In genomic region chr5:59276277-59276647, GRCh38 we compare ENCODE assay signal across 11 cellular contexts.
DNase-seq lines count a peak whose midpoint lies in the region; ATAC-seq, FAIRE-seq and TF ChIP-seq lines count a peak whose summit lies in the region.
"Had no signal": no experiment of that assay in that cellular context is flagged by ENCODE, and none has a peak within 500 bp of the region (broad histone marks: within the 10 kb centered on the region; RNA-seq: fewer than 3 reads in every experiment).

No MANE protein-coding gene starts in this region.

- CTCF ChIA-PET in A549 (lab: Yijun Ruan, JAX): interaction anchor here (0.6 to 2.6 kb wide), 7 partner anchors 11 to 386 kb away, joined by 3 to 15 read pairs (median 5); no protein-coding TSS in a partner anchor
- CTCF ChIA-PET in activated CD8-positive, alpha-beta T cell treated with anti-CD3 and anti-CD28 coated beads for 36 hours (lab: Charles Lee): no interaction called here

- no peaks in the 10 kb centered on the region for H3K9me3 Mint-ChIP-seq in naive thymus-derived CD8-positive, alpha-beta T cell
- H3K9me3 Mint-ChIP-seq in activated CD8-positive, alpha-beta T cell treated with anti-CD3 and anti-CD28 coated beads for 36 hours: no peaks in the 10 kb centered on the region

- H3K36me3 ChIP-seq in SJSA1 (no peaks in the 10 kb centered on the region), gastroesophageal sphincter (no peaks in the 10 kb centered on the region), neutrophil (no peaks in the 10 kb centered on the region)

- TF ChIP-seq RAD21 in A549 (conservative IDR thresholded peaks at IDR 0.05 in 1 of 2, IDR thresholded peaks at IDR 0.05 in 1 of 2): no peak; a peak in 2 of 5 replicates

- peak overlapping the region in 3 of 10 donors; percentile 64 to 83 (median 81) for H3K4me3 Mint-ChIP-seq in naive thymus-derived CD8-positive, alpha-beta T cell
- H3K4me3 Mint-ChIP-seq in activated CD8-positive, alpha-beta T cell treated with anti-CD3 and anti-CD28 coated beads for 36 hours: no peak overlapping the region

- H3K4me3 ChIP-seq in A549 (peak overlapping the region; percentile 54), SJSA1 (peak overlapping the region; percentile 36), gastroesophageal sphincter (peak overlapping the region; percentile 58 to 80), neutrophil (ENCODE audit: low read depth in 1 of 2, low read length in 1 of 2) (peak overlapping the region; percentile 42 to 45)

- peaks cover 59% of the 10 kb centered on the region for H3K4me1 ChIP-seq in A549
- H3K4me1 ChIP-seq in SJSA1 (replicated peaks): peaks cover 9% of the 10 kb centered on the region
- peaks cover 7 to 26% (median 8%) of the 10 kb centered on the region in 3 donors for H3K4me1 ChIP-seq in gastroesophageal sphincter
- H3K4me1 ChIP-seq in neutrophil (ENCODE audit: control insufficient read depth in 1 of 2, insufficient read depth in 1 of 2, low read depth in 1 of 2, low read length in 1 of 2): peaks cover 37 to 40% of the 10 kb centered on the region in 2 experiments

- intact Hi-C loops in activated CD8-positive, alpha-beta T cell treated with anti-CD3 and anti-CD28 coated beads for 36 hours (cut with micrococcal nuclease): no loop called here

- ATAC-seq in A549 (peak in 1 of 2 experiments; percentile 18; a peak in 3 of 6 replicates), gastroesophageal sphincter (no peak)
- no peak for ATAC-seq in naive thymus-derived CD8-positive, alpha-beta T cell
- ATAC-seq in activated CD8-positive, alpha-beta T cell treated with anti-CD3 and anti-CD28 coated beads for 36 hours: no peak

- no peak for TF ChIP-seq POLR2A in A549 (IDR thresholded peaks at IDR 0.05; ENCODE audit: low read length)
- TF ChIP-seq POLR2A in gastroesophageal sphincter (IDR thresholded peaks at IDR 0.05): no peak

- peak; percentile 49 for FAIRE-seq in A549 (lab: Jason Lieb, UNC)
- no peak for FAIRE-seq in D721Med (lab: Jason Lieb, UNC)

- H3K9me3 ChIP-seq in A549: no peaks in the 10 kb centered on the region
- H3K9me3 ChIP-seq in SJSA1 (replicated peaks): no peaks in the 10 kb centered on the region
- H3K9me3 ChIP-seq in gastroesophageal sphincter: no peaks in the 10 kb centered on the region
- H3K9me3 ChIP-seq in neutrophil: no peaks in the 10 kb centered on the region

- H3K4me2 ChIP-seq in A549: peak overlapping the region; percentile 92

- H3K27ac ChIP-seq in A549 (peak overlapping the region; percentile 72 to 88), SJSA1 (no peak overlapping the region), gastroesophageal sphincter (peak overlapping the region; percentile 87 to 98 (median 90)), neutrophil (peak overlapping the region; percentile 69)

- TF ChIP-seq CTCF in A549 (IDR thresholded peaks at IDR 0.05) (no peak), gastroesophageal sphincter (IDR thresholded peaks at IDR 0.05) (no peak), neutrophil (IDR thresholded peaks at IDR 0.05) (no peak), D721Med (IDR thresholded peaks at IDR 0.05; ENCODE audit: insufficient read depth, missing control alignments) (no peak)
- TF ChIP-seq CTCF in activated CD8-positive, alpha-beta T cell treated with anti-CD3 and anti-CD28 coated beads for 36 hours (IDR thresholded peaks at IDR 0.05): no peak

- WGBS in A549 (ENCODE audit: missing lambda C conversion rate): 5% methylated on average over 2 of the region's 2 CpGs
- WGBS in gastroesophageal sphincter (ENCODE audit: low coverage in 1 of 2), 2 donors: 14 to 15% methylated on average over 2 of the region's 2 CpGs

- POLR2A ChIA-PET in A549 (lab: Yijun Ruan, JAX): interaction anchor here (0.5 to 0.7 kb wide), 3 partner anchors 61 to 480 kb away, joined by 3 to 9 read pairs (median 4); no protein-coding TSS in a partner anchor
- POLR2A ChIA-PET in naive thymus-derived CD8-positive, alpha-beta T cell (lab: Charles Lee): no interaction called here
- POLR2A ChIA-PET in activated CD8-positive, alpha-beta T cell treated with anti-CD3 and anti-CD28 coated beads for 36 hours (lab: Charles Lee): no interaction called here

- TF ChIP-seq EP300 in A549 (IDR thresholded peaks at IDR 0.05): no peak
- TF ChIP-seq EP300 in gastroesophageal sphincter (IDR thresholded peaks at IDR 0.05): no peak

- H3K27ac Mint-ChIP-seq in naive thymus-derived CD8-positive, alpha-beta T cell: no peak overlapping the region
- H3K27ac Mint-ChIP-seq in activated CD8-positive, alpha-beta T cell treated with anti-CD3 and anti-CD28 coated beads for 36 hours: no peak overlapping the region
- H3K27ac Mint-ChIP-seq: activated naive CD8-positive, alpha-beta T cell had no signal

- H3K27me3 Mint-ChIP-seq in naive thymus-derived CD8-positive, alpha-beta T cell: peaks cover 9 to 26% (median 21%) of the 10 kb centered on the region in 5 donors
- peaks cover 24% of the 10 kb centered on the region for H3K27me3 Mint-ChIP-seq in activated CD8-positive, alpha-beta T cell treated with anti-CD3 and anti-CD28 coated beads for 36 hours

- no peaks in the 10 kb centered on the region for H3K27me3 ChIP-seq in SJSA1 (replicated peaks)
- no peaks in the 10 kb centered on the region for H3K27me3 ChIP-seq in gastroesophageal sphincter
- no peaks in the 10 kb centered on the region for H3K27me3 ChIP-seq in neutrophil

- no peaks in the 10 kb centered on the region for H3K36me3 Mint-ChIP-seq in naive thymus-derived CD8-positive, alpha-beta T cell
- no peaks in the 10 kb centered on the region for H3K36me3 Mint-ChIP-seq in activated CD8-positive, alpha-beta T cell treated with anti-CD3 and anti-CD28 coated beads for 36 hours (ENCODE audit: low read depth)
- H3K36me3 Mint-ChIP-seq: activated naive CD8-positive, alpha-beta T cell had no signal

- DNase-seq in A549 (ENCODE audit: low read depth in 1 of 2, low spot score in 1 of 2): no peak
- no peak for DNase-seq in SJSA1 (ENCODE audit: low read depth in 1 of 2, low spot score in 2 of 2)
- DNase-seq in naive thymus-derived CD8-positive, alpha-beta T cell: no peak
- DNase-seq in D721Med (ENCODE audit: insufficient read length, low spot score): no peak
- no peak for DNase-seq in activated CD8-positive, alpha-beta T cell treated with anti-CD3 and anti-CD28 coated beads for 36 hours
- DNase-seq in stimulated activated CD4-positive, alpha-beta T cell treated with anti-CD3 and anti-CD28 coated beads, Interleukin-2, amount 100 ng/mL, for 48 hours: no peak
- DNase-seq: glutamatergic neuron, NCI-H1092 treated with DMSO at 0.1 percent for 48 hours had no signal

- H3K4me1 Mint-ChIP-seq in naive thymus-derived CD8-positive, alpha-beta T cell: peaks cover 5 to 12% (median 11%) of the 10 kb centered on the region in 4 donors
- H3K4me1 Mint-ChIP-seq in activated CD8-positive, alpha-beta T cell treated with anti-CD3 and anti-CD28 coated beads for 36 hours (ENCODE audit: low read depth): peaks cover 10% of the 10 kb centered on the region

TF ChIP-seq in A549, 52 proteins besides CTCF, POLR2A, EP300 and RAD21:
- no peak for TF ChIP-seq RFX5 (IDR thresholded peaks at IDR 0.05)
- TF ChIP-seq ATOH8 (CRISPR knock-in tag; IDR thresholded peaks at IDR 0.05; ENCODE audit: low read depth): no peak
- TF ChIP-seq KDM5A (IDR thresholded peaks at IDR 0.05): no peak
- no peak for TF ChIP-seq TFCP2L1 (CRISPR knock-in tag; IDR thresholded peaks at IDR 0.05)
- no peak for TF ChIP-seq NFE2L2 (conservative IDR thresholded peaks at IDR 0.05; ENCODE audit: low read length)
- peak; percentile 65 for TF ChIP-seq RARB (CRISPR knock-in tag; IDR thresholded peaks at IDR 0.05)
- TF ChIP-seq HOXA7 (CRISPR knock-in tag; IDR thresholded peaks at IDR 0.05): peak; percentile 95
- TF ChIP-seq MAFK (IDR thresholded peaks at IDR 0.05; ENCODE audit: partially characterized antibody): peak; percentile 4
